ENCODE assay signal across 27 cellular contexts in the genomic region with DNA sequence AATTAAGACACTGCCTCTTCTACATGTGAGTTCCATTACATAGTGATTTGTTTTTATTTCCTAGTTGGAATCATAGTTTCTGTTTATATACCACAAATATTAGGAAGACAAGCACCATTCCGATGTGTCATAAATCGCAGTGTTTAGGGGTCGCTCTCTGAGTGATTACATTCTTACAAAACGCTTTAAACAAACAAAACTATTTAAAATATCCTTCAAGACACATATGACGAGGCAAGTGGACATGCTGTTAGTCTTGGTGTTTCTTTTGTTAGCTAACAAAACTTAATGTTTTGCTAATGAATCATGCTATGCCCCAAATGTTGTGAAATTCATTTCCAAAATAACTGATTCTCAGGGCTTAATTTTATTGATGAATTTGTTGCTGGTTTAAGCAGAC.
DNase-seq lines count a peak whose midpoint lies in the region; FAIRE-seq and TF ChIP-seq lines count a peak whose summit lies in the region.
"Had no signal": no experiment of that assay in that cellular context is flagged by ENCODE, and none has a peak within 500 bp of the region (broad histone marks: within the 10 kb centered on the region; RNA-seq: fewer than 3 reads in every experiment).

No MANE protein-coding gene starts in this region.

- no TSS peak for BruUV-seq in PC-9 (replicated peaks; lab: Mats Ljungman, UMichigan)

- H3K36me3 ChIP-seq in PC-9 (ENCODE audit: low read depth) = no peaks in the 10 kb centered on the region
- H3K36me3 ChIP-seq in hepatocyte (replicated peaks; ENCODE audit: insufficient read depth, low read depth) = no peaks in the 10 kb centered on the region
- H3K36me3 ChIP-seq: gastrocnemius medialis, MG63, upper lobe of left lung had no signal

- DNase-seq in PC-9 = peak in 1 of 2 experiments; percentile 87
- no peak for DNase-seq in hepatocyte (ENCODE audit: low spot score)
- peak; percentile 23 for DNase-seq in smooth muscle cell of the brain vasculature (ENCODE audit: low read depth, low spot score)
- DNase-seq in Ammon's horn (ENCODE audit: low spot score) = no peak
- no peak for DNase-seq in SIG-M5 (lab: John Stamatoyannopoulos, UW)
- no peak for DNase-seq in NCI-H510A (lab: John Stamatoyannopoulos, UW)
- DNase-seq: activated CD8-positive, alpha-beta T cell treated with anti-CD3 and anti-CD28 coated beads, Interleukin-2, amount 10 ng/mL, durations not matched to agents 7 days and 5 days; anterior cingulate cortex; Calu3; cerebellar nuclear complex; gastrocnemius medialis; hippocampal formation; immature natural killer cell; MG63; naive B cell; NCI-H1105 treated with DMSO at 0.1 percent for 48 hours; NCI-H2029; NCI-H2227 treated with DMSO at 0.1 percent for 48 hours; NCI-H774; nucleus accumbens; stimulated activated CD4-positive, alpha-beta T cell treated with anti-CD3 and anti-CD28 coated beads, Interleukin-2, amount 100 ng/mL, for 48 hours; substantia nigra; upper lobe of left lung had no signal

- H3K79me2 ChIP-seq in PC-9 (ENCODE audit: low read depth) (no peaks in the 10 kb centered on the region), hepatocyte (no peaks in the 10 kb centered on the region)

- no peaks in the 10 kb centered on the region for H3K9me2 ChIP-seq in PC-9 (ENCODE audit: insufficient read depth)
- no peaks in the 10 kb centered on the region for H3K9me2 ChIP-seq in hepatocyte (replicated peaks; ENCODE audit: insufficient read depth)

- WGBS in hepatocyte (ENCODE audit: low lambda C conversion rate, missing lambda C conversion rate) = 42% methylated on average over 5 of the region's 5 CpGs

- H4K20me1 ChIP-seq in PC-9 (ENCODE audit: insufficient read depth) (no peaks in the 10 kb centered on the region), hepatocyte (ENCODE audit: insufficient read depth, poor library complexity, severe bottlenecking) (no peaks in the 10 kb centered on the region)

- H2AFZ ChIP-seq in PC-9 (peak overlapping the region; percentile 69; the same call in 1 of the 2 replicates), hepatocyte (no peak overlapping the region)

- POLR2A ChIA-PET in PC-9 (lab: Charles Lee; ENCODE audit: unreplicated experiment) = no interaction called here

- intact Hi-C loops in PC-9 (cut with micrococcal nuclease; ENCODE audit: unreplicated experiment) = no loop called here

- H3K9me3 ChIP-seq in PC-9 (ENCODE audit: insufficient read depth, low read depth) (peaks cover 7% of the 10 kb centered on the region; the same call in 1 of the 2 replicates), hepatocyte (ENCODE audit: low read depth) (no peaks in the 10 kb centered on the region)
- H3K9me3 ChIP-seq: gastrocnemius medialis, MG63, upper lobe of left lung had no signal

- peaks cover 11% of the 10 kb centered on the region for H3K4me1 ChIP-seq in PC-9 (replicated peaks; ENCODE audit: insufficient read depth)
- no peaks in the 10 kb centered on the region for H3K4me1 ChIP-seq in hepatocyte (ENCODE audit: insufficient read depth)
- H3K4me1 ChIP-seq: gastrocnemius medialis, upper lobe of left lung had no signal

- CTCF ChIA-PET in PC-9 (lab: Charles Lee) = no interaction called here

- H3F3A ChIP-seq in PC-9 (ENCODE audit: insufficient read depth, low read depth) = peaks cover 18% of the 10 kb centered on the region

- 0 out of 2 replicates have a peak overlapping the region, but pooled peaks have one; percentile 29 for H3K4me3 ChIP-seq in PC-9
- H3K4me3 ChIP-seq in hepatocyte = no peak overlapping the region
- H3K4me3 ChIP-seq: gastrocnemius medialis, MG63, upper lobe of left lung had no signal

- FAIRE-seq in colon (lab: Jason Lieb, UNC) = peak; percentile 47
- FAIRE-seq: endothelial cell of umbilical vein had no signal

- TF ChIP-seq CTCF in PC-9 (conservative IDR thresholded peaks at IDR 0.05) (no peak), hepatocyte (IDR thresholded peaks at IDR 0.05; ENCODE audit: poor library complexity) (no peak)

- no peaks in the 10 kb centered on the region for H3K27me3 ChIP-seq in PC-9 (ENCODE audit: insufficient read depth, low read depth)
- H3K27me3 ChIP-seq in hepatocyte = no peaks in the 10 kb centered on the region
- H3K27me3 ChIP-seq: gastrocnemius medialis, MG63, upper lobe of left lung had no signal

- peak overlapping the region; percentile 62 for H3K4me2 ChIP-seq in PC-9
- peak overlapping the region; percentile 29 for H3K4me2 ChIP-seq in hepatocyte

- H3K27ac ChIP-seq in PC-9 (peak overlapping the region; percentile 63), hepatocyte (no peak overlapping the region)
- H3K27ac ChIP-seq: C4-2B, gastrocnemius medialis, RWPE1, upper lobe of left lung had no signal
